ENCODE assay signal across 8 cellular contexts in the genomic region with DNA sequence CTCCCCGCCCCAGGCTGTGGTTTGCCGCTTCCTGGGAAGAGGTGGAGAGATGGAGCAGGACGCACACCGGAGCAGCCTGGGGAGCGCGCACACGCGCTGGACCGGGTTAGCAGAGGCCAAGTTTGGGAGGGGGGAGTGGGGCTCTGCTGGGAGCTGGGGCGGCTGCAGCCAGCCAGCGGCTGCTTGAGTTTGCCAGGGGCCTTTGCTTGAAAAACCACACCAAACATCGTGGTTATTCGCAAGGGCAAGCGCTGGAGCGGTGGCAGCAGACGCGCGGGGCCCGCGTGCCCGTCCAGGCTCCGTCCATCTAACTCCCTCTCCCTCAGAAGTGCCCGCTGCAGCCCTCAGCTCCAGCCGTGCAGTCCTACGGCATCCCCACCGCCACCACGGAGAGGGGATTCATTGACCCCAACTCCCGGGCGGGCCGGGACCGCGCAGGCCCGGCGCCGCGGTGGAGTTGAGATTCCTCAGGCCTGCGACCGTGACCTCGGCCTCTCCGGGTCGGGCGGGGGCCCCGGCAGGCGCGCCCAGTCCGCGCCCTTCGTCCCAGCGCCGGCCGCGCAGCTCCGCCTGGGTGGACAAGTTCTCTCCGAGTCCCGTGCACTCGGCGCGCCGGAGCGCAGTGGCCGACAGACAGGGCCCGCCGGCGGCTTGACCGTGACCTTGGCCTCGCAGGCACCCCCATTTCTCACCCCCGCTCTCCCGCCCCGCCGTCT. TPM values are rescaled to one million over a fixed set of nuclear protein-coding genes. Genes with fewer than 3 reads are reported as not detected.
DNase-seq lines count a peak whose midpoint lies in the region; ATAC-seq and TF ChIP-seq lines count a peak whose summit lies in the region.

No MANE protein-coding gene starts in this region.

- peaks cover 4% of the 10 kb centered on the region for H3K36me3 ChIP-seq in osteoblast (ENCODE audit: insufficient read depth, low read length)

- H3K4me1 Mint-ChIP-seq in CD4-positive, alpha-beta T cell (ENCODE audit: low read depth): peaks cover 45% of the 10 kb centered on the region
- peaks cover 41% of the 10 kb centered on the region for H3K4me1 Mint-ChIP-seq in activated CD4-positive, alpha-beta memory T cell treated with anti-CD3 and anti-CD28 coated beads, Interleukin-2, amount 10 ng/mL, durations not matched to agents 7 days and 5 days

- peak overlapping the region; percentile 78 for H3K4me3 Mint-ChIP-seq in CD4-positive, alpha-beta T cell
- peak overlapping the region; percentile 44 for H3K4me3 Mint-ChIP-seq in activated CD4-positive, alpha-beta memory T cell treated with anti-CD3 and anti-CD28 coated beads, Interleukin-2, amount 10 ng/mL, durations not matched to agents 7 days and 5 days

- no peaks in the 10 kb centered on the region for H3K27me3 Mint-ChIP-seq in CD4-positive, alpha-beta T cell
- H3K27me3 Mint-ChIP-seq in activated CD4-positive, alpha-beta memory T cell treated with anti-CD3 and anti-CD28 coated beads, Interleukin-2, amount 10 ng/mL, durations not matched to agents 7 days and 5 days: peaks cover 20% of the 10 kb centered on the region

- H3K4me1 ChIP-seq in osteoblast (ENCODE audit: insufficient read depth, low read length): peaks cover 20% of the 10 kb centered on the region

- DNase-seq in CD4-positive, alpha-beta T cell: no peak
- DNase-seq in activated CD4-positive, alpha-beta memory T cell treated with anti-CD3 and anti-CD28 coated beads, Interleukin-2, amount 10 ng/mL, durations not matched to agents 7 days and 5 days: no peak
- peak; percentile 66 for DNase-seq in Right ventricle myocardium superior
- DNase-seq in osteoblast (ENCODE audit: insufficient read length, low spot score, missing footprints): peak; percentile 93
- no peak for DNase-seq in RPMI8226
- DNase-seq in T-helper 9 cell: no peak
- no peak for DNase-seq in foreskin melanocyte

- TF ChIP-seq CTCF in CD4-positive, alpha-beta T cell (IDR thresholded peaks at IDR 0.05): no peak
- no peak for TF ChIP-seq CTCF in osteoblast (IDR thresholded peaks at IDR 0.05; ENCODE audit: extremely low read depth, low read depth, low read length)

- H4K20me1 ChIP-seq in osteoblast (ENCODE audit: insufficient read depth, low read length): peaks cover 28% of the 10 kb centered on the region

- no peak for ATAC-seq in CD4-positive, alpha-beta T cell (ENCODE audit: poor library complexity)
- ATAC-seq in Right ventricle myocardium superior (ENCODE audit: poor library complexity) (peak; percentile 23), GM18502 (IDR thresholded peaks at IDR 0.05; ENCODE audit: poor library complexity, unreplicated experiment) (no peak)

- H3K27ac ChIP-seq in CD4-positive, alpha-beta T cell (ENCODE audit: low read depth, low read length): no peak overlapping the region
- no peak overlapping the region for H3K27ac ChIP-seq in osteoblast (ENCODE audit: low read depth, low read length)

- H3K27me3 ChIP-seq in CD4-positive, alpha-beta T cell (ENCODE audit: control insufficient read depth, insufficient read depth, low read length): no peaks in the 10 kb centered on the region
- no peaks in the 10 kb centered on the region for H3K27me3 ChIP-seq in osteoblast (ENCODE audit: insufficient read depth, low read length)

- H3K4me3 ChIP-seq in osteoblast (ENCODE audit: insufficient read depth, low read length): peak overlapping the region; percentile 67

- intact Hi-C loops in CD4-positive, alpha-beta T cell (cut with DNase I, micrococcal nuclease): loop anchor here in 1 of 2 experiments (10.0 kb wide), 2 partner anchors 580 to 840 kb away; no protein-coding TSS in a partner anchor
- intact Hi-C loops in Right ventricle myocardium superior (cut with DNase I): no loop called here

- H2AFZ ChIP-seq in osteoblast (ENCODE audit: low read length): peak overlapping the region; percentile 47

- H3K36me3 Mint-ChIP-seq in CD4-positive, alpha-beta T cell (ENCODE audit: low read depth): peaks cover 39% of the 10 kb centered on the region
- peaks cover 44% of the 10 kb centered on the region for H3K36me3 Mint-ChIP-seq in activated CD4-positive, alpha-beta memory T cell treated with anti-CD3 and anti-CD28 coated beads, Interleukin-2, amount 10 ng/mL, durations not matched to agents 7 days and 5 days (ENCODE audit: low read depth)

- H3K4me2 ChIP-seq in osteoblast (ENCODE audit: insufficient read depth, low read length): peak overlapping the region; percentile 72

- no peaks in the 10 kb centered on the region for H3K9me3 Mint-ChIP-seq in CD4-positive, alpha-beta T cell
- H3K9me3 Mint-ChIP-seq in activated CD4-positive, alpha-beta memory T cell treated with anti-CD3 and anti-CD28 coated beads, Interleukin-2, amount 10 ng/mL, durations not matched to agents 7 days and 5 days: no peaks in the 10 kb centered on the region

- peaks cover 71% of the 10 kb centered on the region for H3K79me2 ChIP-seq in osteoblast (ENCODE audit: insufficient read depth, low read length)

- no peak overlapping the region for H3K27ac Mint-ChIP-seq in CD4-positive, alpha-beta T cell
- H3K27ac Mint-ChIP-seq in activated CD4-positive, alpha-beta memory T cell treated with anti-CD3 and anti-CD28 coated beads, Interleukin-2, amount 10 ng/mL, durations not matched to agents 7 days and 5 days: no peak overlapping the region

- CTCF ChIA-PET in CD4-positive, alpha-beta T cell (lab: Charles Lee): no interaction called here
- CTCF ChIA-PET in activated CD4-positive, alpha-beta memory T cell treated with anti-CD3 and anti-CD28 coated beads, Interleukin-2, amount 10 ng/mL, durations not matched to agents 7 days and 5 days (lab: Charles Lee): no interaction called here

- H3K9me3 ChIP-seq in CD4-positive, alpha-beta T cell (ENCODE audit: control insufficient read depth, low read length): no peaks in the 10 kb centered on the region
- no peaks in the 10 kb centered on the region for H3K9me3 ChIP-seq in osteoblast (ENCODE audit: low read depth, low read length)

- POLR2A ChIA-PET in CD4-positive, alpha-beta T cell (lab: Charles Lee): interaction anchor here (0.7 kb wide), 1 partner anchor 49 kb away, joined by 3 read pairs; no protein-coding TSS in a partner anchor
- POLR2A ChIA-PET in activated CD4-positive, alpha-beta memory T cell treated with anti-CD3 and anti-CD28 coated beads, Interleukin-2, amount 10 ng/mL, durations not matched to agents 7 days and 5 days (lab: Charles Lee): interaction anchor here (0.7 kb wide), 1 partner anchor 9 kb away, joined by 3 read pairs; no protein-coding TSS in a partner anchor

RNA-seq across cellular contexts. Expression of a gene that starts 4.5 kb away (rescaled TPM):
- total RNA-seq in CD4-positive, alpha-beta T cell: 10 to 100 TPM; 14.1 to 14.3 TPM
- total RNA-seq in activated CD4-positive, alpha-beta memory T cell treated with anti-CD3 and anti-CD28 coated beads, Interleukin-2, amount 10 ng/mL, durations not matched to agents 7 days and 5 days: 10 to 100 TPM; 39.8 to 41.4 TPM
- total RNA-seq in Right ventricle myocardium superior (81.5 TPM), osteoblast (8.3 and 10.3 TPM in 2 replicates)

RNA-seq across cellular contexts. Expression of a gene that starts 6.2 kb away (rescaled TPM):
- 10 to 100 TPM; 19.9 to 21.5 TPM for total RNA-seq in CD4-positive, alpha-beta T cell
- total RNA-seq in activated CD4-positive, alpha-beta memory T cell treated with anti-CD3 and anti-CD28 coated beads, Interleukin-2, amount 10 ng/mL, durations not matched to agents 7 days and 5 days: 10 to 100 TPM; 18.2 to 19.0 TPM
- total RNA-seq in Right ventricle myocardium superior (24.0 TPM), osteoblast (8.5 and 10.5 TPM in 2 replicates)

Comparison
In these comparisons a context has a peak if more than half of its experiments do, and no peak if none do; other contexts are left out.
1. DNase-seq: peak in Right ventricle myocardium superior (single experiment) and osteoblast (single experiment); none in CD4-positive, alpha-beta T cell (0 of 10), activated CD4-positive, alpha-beta memory T cell treated with anti-CD3 and anti-CD28 coated beads, Interleukin-2, amount 10 ng/mL, durations not matched to agents 7 days and 5 days (single experiment), RPMI8226 (single experiment), T-helper 9 cell (single experiment) and foreskin melanocyte (single experiment).